ENCODE assay signal across 9 cellular contexts in the genomic region with DNA sequence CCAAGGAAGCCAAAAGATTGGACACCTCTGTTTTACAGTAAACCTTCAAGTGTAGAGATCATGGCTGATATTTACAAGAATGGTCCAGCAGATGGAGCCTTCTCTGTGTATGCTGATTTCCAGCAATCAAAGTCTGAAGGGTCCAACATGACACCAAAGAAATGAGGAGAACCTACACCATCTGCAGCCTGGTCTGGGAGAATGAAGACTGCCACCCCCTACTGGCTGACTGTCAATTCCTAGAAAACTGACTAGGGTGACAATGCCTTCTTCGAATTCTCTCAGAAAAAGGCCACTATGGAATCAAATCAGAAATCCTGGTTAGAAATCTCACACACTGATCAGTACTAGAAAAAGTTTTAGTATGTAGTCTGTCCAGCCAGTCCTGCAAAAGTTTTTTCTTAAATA.
DNase-seq lines count a peak whose midpoint lies in the region; ATAC-seq, FAIRE-seq and TF ChIP-seq lines count a peak whose summit lies in the region.
"Had no signal": no experiment of that assay in that cellular context is flagged by ENCODE, and none has a peak within 500 bp of the region (broad histone marks: within the 10 kb centered on the region; RNA-seq: fewer than 3 reads in every experiment).

No MANE protein-coding gene starts in this region.

- peaks cover 43% of the 10 kb centered on the region for H3K36me3 Mint-ChIP-seq in brain
- H3K36me3 Mint-ChIP-seq in CD8-positive, alpha-beta T cell: no peaks in the 10 kb centered on the region
- H3K36me3 Mint-ChIP-seq: memory B cell had no signal

- peaks cover 0 to 18% (median 9%) of the 10 kb centered on the region in 5 experiments for H3K9me3 Mint-ChIP-seq in brain
- no peaks in the 10 kb centered on the region for H3K9me3 Mint-ChIP-seq in CD8-positive, alpha-beta T cell
- H3K9me3 Mint-ChIP-seq: memory B cell had no signal

- H3K4me3 Mint-ChIP-seq in brain: no peak overlapping the region
- no peak overlapping the region for H3K4me3 Mint-ChIP-seq in CD8-positive, alpha-beta T cell
- H3K4me3 Mint-ChIP-seq: memory B cell had no signal

- dilution Hi-C loops in keratinocyte (cut with MboI; ENCODE audit: extremely low pct_ligation_motif_present, low sequenced_read_pairs): no loop called here

- H3K4me2 ChIP-seq in keratinocyte (ENCODE audit: control insufficient read depth, extremely low read depth, insufficient read depth, low read depth, low read length): no peak overlapping the region

- no peaks in the 10 kb centered on the region for H3K4me1 ChIP-seq in keratinocyte (ENCODE audit: control insufficient read depth, extremely low read depth, insufficient read depth, low read length)
- H3K4me1 ChIP-seq in CD8-positive, alpha-beta T cell (ENCODE audit: insufficient read depth, low read length): no peaks in the 10 kb centered on the region

- CTCF ChIA-PET in CD8-positive, alpha-beta T cell (lab: Charles Lee): no interaction called here

- POLR2A ChIA-PET in CD8-positive, alpha-beta T cell (lab: Charles Lee): no interaction called here

- FAIRE-seq in keratinocyte (lab: Jason Lieb, UNC): peak; percentile 39

- H3K9me3 ChIP-seq in keratinocyte (ENCODE audit: control insufficient read depth, low read depth, low read length): no peaks in the 10 kb centered on the region
- H3K9me3 ChIP-seq in CD8-positive, alpha-beta T cell (ENCODE audit: low read length): no peaks in the 10 kb centered on the region

- H3K4me1 Mint-ChIP-seq in brain: peaks cover 6% of the 10 kb centered on the region
- H3K4me1 Mint-ChIP-seq in CD8-positive, alpha-beta T cell (ENCODE audit: low read depth): no peaks in the 10 kb centered on the region
- H3K4me1 Mint-ChIP-seq: memory B cell had no signal

- H4K20me1 ChIP-seq in keratinocyte (ENCODE audit: control insufficient read depth, extremely low read depth, insufficient read depth, low read length): no peaks in the 10 kb centered on the region

- DNase-seq in Ammon's horn (ENCODE audit: low spot score) (peak; percentile 55), NCI-H446 treated with DMSO at 0.1 percent for 48 hours (lab: John Stamatoyannopoulos, UW) (peak; percentile 43), keratinocyte (ENCODE audit: low read depth, low spot score) (no peak)
- DNase-seq in CD8-positive, alpha-beta T cell: no peak

- H3K36me3 ChIP-seq in keratinocyte (ENCODE audit: control insufficient read depth in 2 of 2, extremely low read depth in 1 of 2, insufficient read depth in 2 of 2, low read length in 2 of 2): no peaks in the 10 kb centered on the region
- no peaks in the 10 kb centered on the region for H3K36me3 ChIP-seq in CD8-positive, alpha-beta T cell (ENCODE audit: insufficient read depth, low read length)

- peak; percentile 38 to 47 for TF ChIP-seq CTCF in brain (conservative IDR thresholded peaks at IDR 0.05)
- peak; percentile 28 to 50 (median 37) for TF ChIP-seq CTCF in keratinocyte (optimal IDR thresholded peaks at IDR 0.05 in 1 of 3, IDR thresholded peaks at IDR 0.05 in 1 of 3, conservative IDR thresholded peaks at IDR 0.05 in 1 of 3; ENCODE audit: extremely low read depth in 1 of 3, insufficient read depth in 2 of 3, low read length in 3 of 3)
- TF ChIP-seq CTCF in CD8-positive, alpha-beta T cell (IDR thresholded peaks at IDR 0.05): no peak

- no peak overlapping the region for H3K9ac ChIP-seq in keratinocyte (ENCODE audit: control insufficient read depth, extremely low read depth, insufficient read depth, low read length)

- no peaks in the 10 kb centered on the region for H3K27me3 ChIP-seq in keratinocyte (ENCODE audit: control insufficient read depth, extremely low read depth, insufficient read depth, low read length)
- no peaks in the 10 kb centered on the region for H3K27me3 ChIP-seq in CD8-positive, alpha-beta T cell (ENCODE audit: insufficient read depth, low read length)

- H2AFZ ChIP-seq in keratinocyte (ENCODE audit: control insufficient read depth, low read length): no peak overlapping the region

- H3K27ac Mint-ChIP-seq in brain: no peak overlapping the region
- no peak overlapping the region for H3K27ac Mint-ChIP-seq in CD8-positive, alpha-beta T cell
- H3K27ac Mint-ChIP-seq: memory B cell had no signal

- peak; percentile 70 for ATAC-seq in GM18861 (IDR thresholded peaks at IDR 0.05; ENCODE audit: unreplicated experiment)
- no peak for ATAC-seq in GM18511 (IDR thresholded peaks at IDR 0.05; ENCODE audit: unreplicated experiment)
- no peak for ATAC-seq in CD8-positive, alpha-beta T cell
- no peak for ATAC-seq in HG02610 (IDR thresholded peaks at IDR 0.05; ENCODE audit: unreplicated experiment)

- no peaks in the 10 kb centered on the region for H3K9me1 ChIP-seq in keratinocyte (ENCODE audit: control insufficient read depth, extremely low read depth, insufficient read depth, low read length)

- peaks cover 13% of the 10 kb centered on the region for H3K79me2 ChIP-seq in keratinocyte (ENCODE audit: control insufficient read depth, insufficient read depth, low read length)

- H3K4me3 ChIP-seq in keratinocyte (ENCODE audit: control insufficient read depth in 2 of 3, extremely low read depth in 1 of 3, insufficient read depth in 2 of 3, low read depth in 1 of 3, low read length in 3 of 3): no peak overlapping the region
- no peak overlapping the region for H3K4me3 ChIP-seq in CD8-positive, alpha-beta T cell (ENCODE audit: low read depth, low read length)

- intact Hi-C loops in CD8-positive, alpha-beta T cell (cut with DNase I, micrococcal nuclease): no loop called here

- H3K27me3 Mint-ChIP-seq in brain: no peaks in the 10 kb centered on the region
- H3K27me3 Mint-ChIP-seq in CD8-positive, alpha-beta T cell (ENCODE audit: low read depth): peaks cover 24% of the 10 kb centered on the region

- H3K27ac ChIP-seq in keratinocyte (ENCODE audit: control insufficient read depth, insufficient read depth, low read length): no peak overlapping the region
- H3K27ac ChIP-seq in CD8-positive, alpha-beta T cell (ENCODE audit: low read depth, low read length): no peak overlapping the region

Comparison
In these comparisons a context has a peak if more than half of its experiments do, and no peak if none do; other contexts are left out.
1. DNase-seq: peak in Ammon's horn (single experiment) and NCI-H446 treated with DMSO at 0.1 percent for 48 hours (single experiment); none in keratinocyte (single experiment) and CD8-positive, alpha-beta T cell (0 of 7).